Comparison of ENCODE assay signal across 20 cellular contexts in the genomic region with DNA sequence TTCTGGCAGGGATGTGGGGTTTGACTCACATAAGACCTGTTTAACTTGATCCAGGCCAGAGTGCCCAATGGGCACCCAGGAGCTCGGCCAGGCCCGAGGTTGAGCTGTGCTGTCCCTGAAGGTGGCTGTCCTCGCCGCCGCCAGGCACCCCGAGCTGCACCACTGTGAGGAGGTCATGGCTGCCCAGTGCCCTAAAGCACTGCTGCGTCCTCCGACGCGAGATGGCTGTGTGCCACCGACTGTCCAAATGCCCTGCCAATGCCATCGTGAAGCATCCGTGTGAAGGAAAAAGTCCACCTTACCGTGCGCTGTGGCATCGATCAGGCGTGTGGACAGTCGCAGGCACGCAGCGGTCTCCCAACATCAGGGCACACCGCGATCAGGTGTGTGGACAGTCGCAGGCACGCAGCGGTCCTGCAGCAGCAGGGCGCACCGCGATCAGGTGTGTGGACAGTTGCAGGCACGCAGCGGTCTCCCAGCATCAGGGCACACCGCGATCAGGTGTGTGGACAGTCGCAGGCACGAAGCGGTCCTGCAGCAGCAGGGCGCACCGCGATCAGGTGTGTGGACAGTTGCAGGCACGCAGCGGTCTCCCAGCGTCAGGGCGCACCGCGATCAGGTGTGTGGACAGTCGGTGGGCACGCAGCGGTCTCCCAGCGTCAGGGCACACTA.
DNase-seq lines count a peak whose midpoint lies in the region; ATAC-seq, FAIRE-seq and TF ChIP-seq lines count a peak whose summit lies in the region.
"Had no signal": no experiment of that assay in that cellular context is flagged by ENCODE, and none has a peak within 500 bp of the region (broad histone marks: within the 10 kb centered on the region; RNA-seq: fewer than 3 reads in every experiment).

No MANE protein-coding gene starts in this region.

- 0 out of 2 replicates have a peak overlapping the region, but pooled peaks have one; percentile 95 for H3K4me2 ChIP-seq in BLaER1
- H3K4me2 ChIP-seq in H1 (ENCODE audit: insufficient read depth in 1 of 2, low read depth in 2 of 2, low read length in 2 of 2) = no peak overlapping the region

- WGBS in H1 (ENCODE audit: extremely low coverage in 1 of 2, insufficient coverage in 1 of 2, insufficient read length in 1 of 2, insufficient replicate concordance in 2 of 2, low coverage in 1 of 2, low lambda C conversion rate in 2 of 2, missing lambda C conversion rate in 1 of 2), 2 experiments = 90% methylated on average over 42 of the region's 48 CpGs; no CpG with 5 or more reads in 1 of the 2 experiments

- no peak for TF ChIP-seq RAD21 in H1 (IDR thresholded peaks at IDR 0.05 in 1 of 2, conservative IDR thresholded peaks at IDR 0.05 in 1 of 2; ENCODE audit: low read depth in 2 of 2, low read length in 2 of 2)

- no peak overlapping the region for H2BK15ac ChIP-seq in H1 (ENCODE audit: low read length)

- TF ChIP-seq CTCF in H1 (IDR thresholded peaks at IDR 0.05; ENCODE audit: control extremely low read depth in 1 of 3, insufficient read depth in 1 of 3, low read depth in 1 of 3, low read length in 3 of 3) = no peak

- intact Hi-C loops in sciatic nerve (cut with DNase I) = no loop called here

- peak overlapping the region; percentile 56; the same call in 1 of the 2 replicates for H2BK5ac ChIP-seq in H1 (ENCODE audit: low read depth, low read length)

- no peak overlapping the region for H3K4me3 ChIP-seq in BLaER1
- no peak overlapping the region for H3K4me3 ChIP-seq in H1 (ENCODE audit: extremely low read depth in 1 of 4, insufficient read depth in 2 of 4, low read depth in 3 of 4, low read length in 4 of 4)
- no peak overlapping the region for H3K4me3 ChIP-seq in SJCRH30
- H3K4me3 ChIP-seq: GM12878 had no signal

- peaks cover 8% of the 10 kb centered on the region; the same call in 1 of the 2 replicates for H3K36me3 ChIP-seq in BLaER1
- H3K36me3 ChIP-seq in H1 (ENCODE audit: control insufficient read depth in 2 of 4, insufficient read depth in 4 of 4, low read length in 3 of 4) = no peaks in the 10 kb centered on the region
- peaks cover 86% of the 10 kb centered on the region for H3K36me3 ChIP-seq in SJCRH30
- H3K36me3 ChIP-seq: BE2C had no signal

- H4K5ac ChIP-seq in H1 (ENCODE audit: insufficient read length, low read depth, low read length) = no peak overlapping the region

- H4K91ac ChIP-seq in H1 (replicated peaks; ENCODE audit: insufficient read length, low read length) = no peak overlapping the region

- CTCF ChIA-PET in H1 (lab: Charles Lee; ENCODE audit: partially characterized antibody) = interaction anchor here (1.5 kb wide), 1 partner anchor 10 kb away, joined by 5 read pairs; no protein-coding TSS in a partner anchor

- H4K20me1 ChIP-seq in BLaER1 = no peaks in the 10 kb centered on the region; the same call in 1 of the 2 replicates
- H4K20me1 ChIP-seq in H1 (replicated peaks in 1 of 2; ENCODE audit: control insufficient read depth in 1 of 2, insufficient read depth in 2 of 2, low read length in 2 of 2) = no peaks in the 10 kb centered on the region

- peak; percentile 53 for DNase-seq in activated effector memory CD4-positive, alpha-beta T cell treated with anti-CD3 and anti-CD28 coated beads, Interleukin-2, amount 50 U/mL, for 16 hours
- DNase-seq in activated effector memory CD4-positive, alpha-beta T cell treated with Interleukin-2 at 50 U/mL for 16 hours = no peak
- no peak for DNase-seq in H1 (ENCODE audit: low read depth in 1 of 2, low spot score in 2 of 2)
- peak; percentile 48 for DNase-seq in sciatic nerve (ENCODE audit: low spot score)
- DNase-seq in C1 segment of cervical spinal cord (lab: John Stamatoyannopoulos, UW) = no peak
- no peak for DNase-seq in effector CD4-positive, alpha-beta T cell
- DNase-seq in SJCRH30 = no peak
- DNase-seq: BE2C; CD4-positive, alpha-beta memory T cell; DMS153; EL; GOT3; KG1; NCI-H2107; NCI-H2227 treated with DMSO at 0.1 percent for 48 hours; NCI-H524; NCI-H82; SIG-M5 had no signal

- no peak for FAIRE-seq in H1 (lab: Jason Lieb, UNC)
- FAIRE-seq: GM12878 had no signal

- H3K23ac ChIP-seq in H1 (ENCODE audit: insufficient read length) = no peak overlapping the region

- no peak for ATAC-seq in sciatic nerve
- ATAC-seq: GM12878 had no signal

- H3K79me2 ChIP-seq in H1 (ENCODE audit: control insufficient read depth in 1 of 2, insufficient read depth in 2 of 2, low read length in 2 of 2) = no peaks in the 10 kb centered on the region

- H3K4ac ChIP-seq in H1 (replicated peaks; ENCODE audit: insufficient read length, low read depth, low read length) = no peak overlapping the region

- 0 out of 2 replicates have a peak overlapping the region, but pooled peaks have one; percentile 50 for H2BK12ac ChIP-seq in H1 (ENCODE audit: low read depth, low read length)

- H3K9me3 ChIP-seq in BLaER1 = peaks cover 13% of the 10 kb centered on the region
- H3K9me3 ChIP-seq in H1 (ENCODE audit: insufficient read depth in 2 of 2, low read depth in 1 of 2, low read length in 1 of 2) = no peaks in the 10 kb centered on the region
- H3K9me3 ChIP-seq in SJCRH30 (replicated peaks) = no peaks in the 10 kb centered on the region; the same call in 1 of the 2 replicates
- H3K9me3 ChIP-seq: BE2C had no signal

- H2AFZ ChIP-seq in H1 (ENCODE audit: low read length) = no peak overlapping the region

- H3K23me2 ChIP-seq in H1 (ENCODE audit: low read depth, low read length) = no peaks in the 10 kb centered on the region

- no peak overlapping the region for H2AK5ac ChIP-seq in H1 (ENCODE audit: low read depth, low read length)

- peaks cover 52% of the 10 kb centered on the region for H3K27me3 ChIP-seq in BLaER1
- no peaks in the 10 kb centered on the region for H3K27me3 ChIP-seq in H1 (replicated peaks in 1 of 4; ENCODE audit: control insufficient read depth in 3 of 4, extremely low read depth in 1 of 4, insufficient read depth in 3 of 4, low read length in 3 of 4)
- H3K27me3 ChIP-seq in SJCRH30 = no peaks in the 10 kb centered on the region
- H3K27me3 ChIP-seq: BE2C had no signal

- peaks cover 63% of the 10 kb centered on the region for H3K4me1 ChIP-seq in BLaER1
- H3K4me1 ChIP-seq in H1 (replicated peaks in 1 of 4; ENCODE audit: control insufficient read depth in 3 of 4, insufficient read depth in 4 of 4, low read length in 3 of 4) = peaks cover 0 to 10% (median 5%) of the 10 kb centered on the region in 4 experiments; a peak in 4 of 7 replicates
- H3K4me1 ChIP-seq in SJCRH30 = no peaks in the 10 kb centered on the region; the same call in 1 of the 2 replicates
- H3K4me1 ChIP-seq: BE2C had no signal

- no peak for TF ChIP-seq POLR2A in H1 (IDR thresholded peaks at IDR 0.05; ENCODE audit: control extremely low read depth in 1 of 2, low read depth in 2 of 2, low read length in 2 of 2)

- H3K14ac ChIP-seq in H1 (ENCODE audit: insufficient read length) = no peak overlapping the region

- H4K8ac ChIP-seq in H1 (ENCODE audit: extremely low read depth, insufficient read depth, low read length) = no peak overlapping the region

- POLR2A ChIA-PET in H1 (lab: Charles Lee; ENCODE audit: partially characterized antibody) = no interaction called here

- H2BK20ac ChIP-seq in H1 (ENCODE audit: low read length) = no peak overlapping the region

- TF ChIP-seq EP300 in H1 (IDR thresholded peaks at IDR 0.05; ENCODE audit: borderline replicate concordance in 1 of 2, low read depth in 2 of 2, low read length in 2 of 2) = no peak

- H3K56ac ChIP-seq in H1 (replicated peaks; ENCODE audit: insufficient read length, low read depth, low read length) = no peak overlapping the region

- no peak overlapping the region for H3K18ac ChIP-seq in H1 (ENCODE audit: extremely low read depth, low read length)

- no peak overlapping the region for H3K27ac ChIP-seq in BLaER1
- H3K27ac ChIP-seq in H1 (ENCODE audit: low read depth, low read length) = no peak overlapping the region
- H3K27ac ChIP-seq in SJCRH30 = no peak overlapping the region

- no peak overlapping the region for H2BK120ac ChIP-seq in H1 (replicated peaks; ENCODE audit: low read depth, low read length)

- H3K9ac ChIP-seq in BLaER1 = no peak overlapping the region
- H3K9ac ChIP-seq in H1 (replicated peaks in 1 of 4; ENCODE audit: extremely low read depth in 1 of 4, low read depth in 3 of 4, low read length in 3 of 4) = no peak overlapping the region

- 0 out of 2 replicates have a peak, but pooled peaks cover 2% of the 10 kb centered on the region for H3K79me1 ChIP-seq in H1 (ENCODE audit: low read depth, low read length)

TF ChIP-seq in H1, 55 proteins besides CTCF, POLR2A, EP300 and RAD21:
- no peak for TF ChIP-seq JUND (IDR thresholded peaks at IDR 0.05; ENCODE audit: low read length)
- TF ChIP-seq SP2 (IDR thresholded peaks at IDR 0.05; ENCODE audit: low read length) = no peak
- TF ChIP-seq USF2 (IDR thresholded peaks at IDR 0.05; ENCODE audit: low read length) = no peak
- no peak for TF ChIP-seq KDM4A (IDR thresholded peaks at IDR 0.05; ENCODE audit: low read depth, low read length, severe bottlenecking)
- no peak for TF ChIP-seq TAF7 (optimal IDR thresholded peaks at IDR 0.05; ENCODE audit: borderline replicate concordance, low read depth, low read length)
- TF ChIP-seq NANOG (IDR thresholded peaks at IDR 0.05; ENCODE audit: insufficient read depth, low read depth, low read length, poor library complexity, severe bottlenecking) = no peak
- TF ChIP-seq, protein P1, sequence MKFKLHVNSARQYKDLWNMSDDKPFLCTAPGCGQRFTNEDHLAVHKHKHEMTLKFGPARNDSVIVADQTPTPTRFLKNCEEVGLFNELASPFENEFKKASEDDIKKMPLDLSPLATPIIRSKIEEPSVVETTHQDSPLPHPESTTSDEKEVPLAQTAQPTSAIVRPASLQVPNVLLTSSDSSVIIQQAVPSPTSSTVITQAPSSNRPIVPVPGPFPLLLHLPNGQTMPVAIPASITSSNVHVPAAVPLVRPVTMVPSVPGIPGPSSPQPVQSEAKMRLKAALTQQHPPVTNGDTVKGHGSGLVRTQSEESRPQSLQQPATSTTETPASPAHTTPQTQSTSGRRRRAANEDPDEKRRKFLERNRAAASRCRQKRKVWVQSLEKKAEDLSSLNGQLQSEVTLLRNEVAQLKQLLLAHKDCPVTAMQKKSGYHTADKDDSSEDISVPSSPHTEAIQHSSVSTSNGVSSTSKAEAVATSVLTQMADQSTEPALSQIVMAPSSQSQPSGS (IDR thresholded peaks at IDR 0.05; ENCODE audit: low read length) = no peak
- no peak for TF ChIP-seq RNF2 (IDR thresholded peaks at IDR 0.05; ENCODE audit: borderline replicate concordance, low read depth, low read length, missing control alignments, poor library complexity, severe bottlenecking)
- TF ChIP-seq CBX5 (IDR thresholded peaks at IDR 0.05; ENCODE audit: low read depth, low read length) = no peak

Comparison
In these comparisons a context has a peak if more than half of its experiments do, and no peak if none do; other contexts are left out.
1. DNase-seq: peak in activated effector memory CD4-positive, alpha-beta T cell treated with anti-CD3 and anti-CD28 coated beads, Interleukin-2, amount 50 U/mL, for 16 hours (single experiment) and sciatic nerve (single experiment); none in activated effector memory CD4-positive, alpha-beta T cell treated with Interleukin-2 at 50 U/mL for 16 hours (single experiment), H1 (0 of 2), C1 segment of cervical spinal cord (0 of 14), effector CD4-positive, alpha-beta T cell (single experiment) and SJCRH30 (0 of 2).